Comparison of ENCODE assay signal across 30 cellular contexts in genomic region chrX:109710181-109710580, GRCh38. TPM values are rescaled to one million over a fixed set of nuclear protein-coding genes. Genes with fewer than 3 reads are reported as not detected.
DNase-seq lines count a peak whose midpoint lies in the region; ATAC-seq, FAIRE-seq and TF ChIP-seq lines count a peak whose summit lies in the region.
"Had no signal": no experiment of that assay in that cellular context is flagged by ENCODE, and none has a peak within 500 bp of the region (broad histone marks: within the 10 kb centered on the region; RNA-seq: fewer than 3 reads in every experiment).

No MANE protein-coding gene starts in this region.

- H3K36me3 Mint-ChIP-seq in activated CD8-positive, alpha-beta T cell treated with anti-CD3 and anti-CD28 coated beads for 36 hours (ENCODE audit: low read depth): peaks cover 12% of the 10 kb centered on the region
- peaks cover 10% of the 10 kb centered on the region for H3K36me3 Mint-ChIP-seq in activated CD8-positive, alpha-beta T cell treated with anti-CD3 and anti-CD28 coated beads, Interleukin-2, amount 10 ng/mL, durations not matched to agents 7 days and 5 days (ENCODE audit: low read depth)
- H3K36me3 Mint-ChIP-seq in astrocyte (ENCODE audit: low read depth, unreplicated experiment): peaks cover 2% of the 10 kb centered on the region
- H3K36me3 Mint-ChIP-seq: memory B cell had no signal

- H2AK5ac ChIP-seq in IMR-90 (ENCODE audit: low read depth, low read length): no peak overlapping the region

- H3K4me1 ChIP-seq in IMR-90 (ENCODE audit: control insufficient read depth, insufficient read depth, low read length): peaks cover 4% of the 10 kb centered on the region
- H3K4me1 ChIP-seq in astrocyte (ENCODE audit: insufficient read depth, low read length): peaks cover 21% of the 10 kb centered on the region
- H3K4me1 ChIP-seq in osteoblast (ENCODE audit: insufficient read depth, low read length): peaks cover 43% of the 10 kb centered on the region
- H3K4me1 ChIP-seq: parathyroid adenoma, right atrium auricular region, testis had no signal

- H2AFZ ChIP-seq in IMR-90 (replicated peaks; ENCODE audit: low read length, poor library complexity): no peak overlapping the region
- H2AFZ ChIP-seq in astrocyte (ENCODE audit: low read depth, low read length): no peak overlapping the region
- H2AFZ ChIP-seq in osteoblast (ENCODE audit: low read length): no peak overlapping the region
- H2AFZ ChIP-seq: parathyroid adenoma had no signal

- H3K4ac ChIP-seq in IMR-90 (ENCODE audit: low read depth, low read length): no peak overlapping the region

- H3K4me3 ChIP-seq in IMR-90 (ENCODE audit: insufficient read depth, low read depth, low read length) (no peak overlapping the region), astrocyte (ENCODE audit: insufficient read depth, low read depth, low read length) (no peak overlapping the region), osteoblast (ENCODE audit: insufficient read depth, low read length) (no peak overlapping the region)
- H3K4me3 ChIP-seq: adrenal gland, right atrium auricular region, SJSA1, testis had no signal

- in situ Hi-C loops in IMR-90 (cut with MboI; ENCODE audit: low sequenced_read_pairs): loop anchor here (5.0 to 25.0 kb wide), 2 partner anchors 177 to 702 kb away; no protein-coding TSS in a partner anchor

- FAIRE-seq in astrocyte (lab: Jason Lieb, UNC): no peak
- FAIRE-seq: urothelium cell line had no signal

- intact Hi-C loops in activated CD8-positive, alpha-beta T cell treated with anti-CD3 and anti-CD28 coated beads for 36 hours (cut with micrococcal nuclease): no loop called here
- intact Hi-C loops in IMR-90 (cut with micrococcal nuclease): loop anchor here (5.0 kb wide), 1 partner anchor 233 kb away; no protein-coding TSS in a partner anchor

- H4K8ac ChIP-seq in IMR-90 (ENCODE audit: low read depth in 2 of 2, low read length in 2 of 2): no peak overlapping the region; a peak in 1 of 4 replicates

- H2BK120ac ChIP-seq in IMR-90 (ENCODE audit: low read depth, low read length): no peak overlapping the region

- TF ChIP-seq CTCF in activated CD8-positive, alpha-beta T cell treated with anti-CD3 and anti-CD28 coated beads for 36 hours (IDR thresholded peaks at IDR 0.05): no peak
- no peak for TF ChIP-seq CTCF in IMR-90 (conservative IDR thresholded peaks at IDR 0.05; ENCODE audit: low read depth, low read length)
- no peak for TF ChIP-seq CTCF in astrocyte (IDR thresholded peaks at IDR 0.05; ENCODE audit: insufficient read depth, low read depth, low read length)
- TF ChIP-seq CTCF in osteoblast (IDR thresholded peaks at IDR 0.05; ENCODE audit: extremely low read depth, low read depth, low read length): no peak

- H3K4me2 ChIP-seq in IMR-90 (ENCODE audit: low read depth, low read length) (no peak overlapping the region), astrocyte (ENCODE audit: low read length) (no peak overlapping the region), osteoblast (ENCODE audit: insufficient read depth, low read length) (no peak overlapping the region)

- no peaks in the 10 kb centered on the region; the same call in 1 of the 2 replicates for H3K27me3 ChIP-seq in IMR-90 (ENCODE audit: control insufficient read depth, insufficient read depth, low read length)
- no peaks in the 10 kb centered on the region for H3K27me3 ChIP-seq in astrocyte (ENCODE audit: insufficient read depth, low read length)
- peaks cover 6% of the 10 kb centered on the region for H3K27me3 ChIP-seq in osteoblast (ENCODE audit: insufficient read depth, low read length)
- H3K27me3 ChIP-seq: adrenal gland, SJSA1, testis had no signal

- H2BK15ac ChIP-seq in IMR-90 (ENCODE audit: low read depth, low read length): no peak overlapping the region

- H3K23ac ChIP-seq in IMR-90 (ENCODE audit: low read depth, low read length): no peak overlapping the region

- peak overlapping the region; percentile 46 for H3K27ac Mint-ChIP-seq in activated CD8-positive, alpha-beta T cell treated with anti-CD3 and anti-CD28 coated beads for 36 hours
- no peak overlapping the region for H3K27ac Mint-ChIP-seq in activated CD8-positive, alpha-beta T cell treated with anti-CD3 and anti-CD28 coated beads, Interleukin-2, amount 10 ng/mL, durations not matched to agents 7 days and 5 days
- no peak overlapping the region for H3K27ac Mint-ChIP-seq in astrocyte (ENCODE audit: unreplicated experiment)
- H3K27ac Mint-ChIP-seq: T-helper 1 cell treated with Interleukin-12 subunit alpha and Interleukin-12 subunit beta and Interleukin-4 antibody, amounts not matched to agents 30 μg/mL and 1 μg/mL, for 36 hours had no signal

- no CpG with 5 or more reads among the region's 2 CpGs for WGBS in IMR-90 (ENCODE audit: extremely low coverage in 2 of 2, insufficient read length in 1 of 2), 2 experiments

- H3K9ac ChIP-seq in IMR-90 (ENCODE audit: low read depth, low read length) (no peak overlapping the region), astrocyte (ENCODE audit: low read length) (no peak overlapping the region)
- H3K9ac ChIP-seq: parathyroid adenoma had no signal

- ATAC-seq in activated CD8-positive, alpha-beta T cell treated with anti-CD3 and anti-CD28 coated beads for 36 hours: no peak
- ATAC-seq in activated CD8-positive, alpha-beta T cell treated with anti-CD3 and anti-CD28 coated beads, Interleukin-2, amount 10 ng/mL, durations not matched to agents 7 days and 5 days: no peak
- ATAC-seq in IMR-90 (ENCODE audit: low read depth) (no peak), HG02973 (IDR thresholded peaks at IDR 0.05; ENCODE audit: unreplicated experiment) (no peak)
- ATAC-seq: left cardiac atrium, Panc1 had no signal

- no peak for TF ChIP-seq RAD21 in IMR-90 (IDR thresholded peaks at IDR 0.05; ENCODE audit: low read length)

- dilution Hi-C loops in IMR-90 (cut with HindIII; ENCODE audit: low sequenced_read_pairs, unreplicated experiment): no loop called here

- peaks cover 0 to 6% of the 10 kb centered on the region in 2 experiments; a peak in 2 of 4 replicates for H3K79me1 ChIP-seq in IMR-90 (ENCODE audit: low read depth in 1 of 2, low read length in 2 of 2)

- H3K36me3 ChIP-seq in IMR-90 (ENCODE audit: control insufficient read depth, insufficient read depth, low read length) (0 out of 2 replicates have a peak, but pooled peaks cover 1% of the 10 kb centered on the region), astrocyte (ENCODE audit: insufficient read depth, low read length) (peaks cover 2% of the 10 kb centered on the region), osteoblast (ENCODE audit: insufficient read depth, low read length) (no peaks in the 10 kb centered on the region)
- H3K36me3 ChIP-seq: adrenal gland, right atrium auricular region had no signal

- POLR2A ChIA-PET in activated CD8-positive, alpha-beta T cell treated with anti-CD3 and anti-CD28 coated beads for 36 hours (lab: Charles Lee): interaction anchor here (0.8 kb wide), 1 partner anchor 12 kb away, joined by 3 read pairs; no protein-coding TSS in a partner anchor
- POLR2A ChIA-PET in activated CD8-positive, alpha-beta T cell treated with anti-CD3 and anti-CD28 coated beads, Interleukin-2, amount 10 ng/mL, durations not matched to agents 7 days and 5 days (lab: Charles Lee): no interaction called here
- POLR2A ChIA-PET in IMR-90 (lab: Charles Lee; ENCODE audit: unreplicated experiment): no interaction called here

- peaks cover 66% of the 10 kb centered on the region for H3K4me1 Mint-ChIP-seq in activated CD8-positive, alpha-beta T cell treated with anti-CD3 and anti-CD28 coated beads for 36 hours (ENCODE audit: low read depth)
- H3K4me1 Mint-ChIP-seq in activated CD8-positive, alpha-beta T cell treated with anti-CD3 and anti-CD28 coated beads, Interleukin-2, amount 10 ng/mL, durations not matched to agents 7 days and 5 days (ENCODE audit: low read depth): peaks cover 49% of the 10 kb centered on the region
- peaks cover 24% of the 10 kb centered on the region for H3K4me1 Mint-ChIP-seq in astrocyte (ENCODE audit: low read depth, unreplicated experiment)

- CTCF ChIA-PET in activated CD8-positive, alpha-beta T cell treated with anti-CD3 and anti-CD28 coated beads for 36 hours (lab: Charles Lee): interaction anchor here (1.0 to 6.1 kb wide), 5 partner anchors 10 to 236 kb away, joined by 3 to 140 read pairs (median 3); no protein-coding TSS in a partner anchor
- CTCF ChIA-PET in activated CD8-positive, alpha-beta T cell treated with anti-CD3 and anti-CD28 coated beads, Interleukin-2, amount 10 ng/mL, durations not matched to agents 7 days and 5 days (lab: Charles Lee): interaction anchor here (0.7 to 8.9 kb wide), 3 partner anchors 10 to 179 kb away, joined by 3 to 122 read pairs (median 3); no protein-coding TSS in a partner anchor
- CTCF ChIA-PET in IMR-90 (lab: Yijun Ruan, JAX): no interaction called here

- no peak for TF ChIP-seq POLR2A in IMR-90 (IDR thresholded peaks at IDR 0.05; ENCODE audit: low read depth, low read length)

- H3K9me3 Mint-ChIP-seq in activated CD8-positive, alpha-beta T cell treated with anti-CD3 and anti-CD28 coated beads for 36 hours: no peaks in the 10 kb centered on the region
- H3K9me3 Mint-ChIP-seq in activated CD8-positive, alpha-beta T cell treated with anti-CD3 and anti-CD28 coated beads, Interleukin-2, amount 10 ng/mL, durations not matched to agents 7 days and 5 days (ENCODE audit: insufficient read depth): no peaks in the 10 kb centered on the region
- H3K9me3 Mint-ChIP-seq in astrocyte (ENCODE audit: unreplicated experiment): no peaks in the 10 kb centered on the region
- H3K9me3 Mint-ChIP-seq: memory B cell; T-helper 1 cell treated with Interleukin-12 subunit alpha and Interleukin-12 subunit beta and Interleukin-4 antibody, amounts not matched to agents 30 μg/mL and 1 μg/mL, for 36 hours had no signal

- peak overlapping the region; percentile 44; the same call in 1 of the 2 replicates for H3K18ac ChIP-seq in IMR-90 (ENCODE audit: low read depth, low read length)

- no peaks in the 10 kb centered on the region for H3K27me3 Mint-ChIP-seq in activated CD8-positive, alpha-beta T cell treated with anti-CD3 and anti-CD28 coated beads for 36 hours
- no peaks in the 10 kb centered on the region for H3K27me3 Mint-ChIP-seq in activated CD8-positive, alpha-beta T cell treated with anti-CD3 and anti-CD28 coated beads, Interleukin-2, amount 10 ng/mL, durations not matched to agents 7 days and 5 days (ENCODE audit: low read depth)
- no peaks in the 10 kb centered on the region for H3K27me3 Mint-ChIP-seq in astrocyte (ENCODE audit: low read depth, unreplicated experiment)
- H3K27me3 Mint-ChIP-seq: memory B cell had no signal

- H3K14ac ChIP-seq in IMR-90 (replicated peaks; ENCODE audit: low read depth, low read length): 0 out of 2 replicates have a peak overlapping the region, but pooled peaks have one; percentile 11

- no peak overlapping the region for H3K4me3 Mint-ChIP-seq in activated CD8-positive, alpha-beta T cell treated with anti-CD3 and anti-CD28 coated beads for 36 hours
- no peak overlapping the region for H3K4me3 Mint-ChIP-seq in activated CD8-positive, alpha-beta T cell treated with anti-CD3 and anti-CD28 coated beads, Interleukin-2, amount 10 ng/mL, durations not matched to agents 7 days and 5 days
- H3K4me3 Mint-ChIP-seq in astrocyte (ENCODE audit: unreplicated experiment): no peak overlapping the region
- H3K4me3 Mint-ChIP-seq: memory B cell; T-helper 1 cell treated with Interleukin-12 subunit alpha and Interleukin-12 subunit beta and Interleukin-4 antibody, amounts not matched to agents 30 μg/mL and 1 μg/mL, for 36 hours had no signal

- H3K9me3 ChIP-seq in IMR-90 (ENCODE audit: control insufficient read depth, insufficient read depth, low read length) (no peaks in the 10 kb centered on the region), astrocyte (ENCODE audit: insufficient read depth, low read depth, low read length) (no peaks in the 10 kb centered on the region), osteoblast (ENCODE audit: low read depth, low read length) (no peaks in the 10 kb centered on the region)
- H3K9me3 ChIP-seq: adrenal gland, right atrium auricular region, SJSA1, testis had no signal

- no peak overlapping the region for H3K56ac ChIP-seq in IMR-90 (ENCODE audit: extremely low read depth, insufficient read depth, low read length)

- H3K27ac ChIP-seq in IMR-90 (ENCODE audit: insufficient read depth, low read length) (no peak overlapping the region), astrocyte (ENCODE audit: low read depth, low read length) (no peak overlapping the region), osteoblast (ENCODE audit: low read depth, low read length) (peak overlapping the region; percentile 15)
- H3K27ac ChIP-seq: C4-2B, right atrium auricular region, SJSA1, testis had no signal

- H2BK5ac ChIP-seq in IMR-90 (ENCODE audit: low read depth, low read length, poor library complexity, severe bottlenecking): peak overlapping the region; percentile 72

- DNase-seq in activated CD8-positive, alpha-beta T cell treated with anti-CD3 and anti-CD28 coated beads for 36 hours: no peak
- no peak for DNase-seq in activated CD8-positive, alpha-beta T cell treated with anti-CD3 and anti-CD28 coated beads, Interleukin-2, amount 10 ng/mL, durations not matched to agents 7 days and 5 days
- DNase-seq in IMR-90 (peak; percentile 17), astrocyte (ENCODE audit: low read depth) (peak; percentile 39), osteoblast (ENCODE audit: insufficient read length, low spot score, missing footprints) (no peak), UCSD-AML1 (lab: John Stamatoyannopoulos, UW; ENCODE audit: unreplicated experiment) (no peak), NCI-H526 (lab: John Stamatoyannopoulos, UW) (no peak)
- DNase-seq: activated CD4-positive, alpha-beta T cell treated with anti-CD3 and anti-CD28 coated beads for 48 hours; activated CD8-positive, alpha-beta memory T cell treated with anti-CD3 and anti-CD28 coated beads, Interleukin-2, amount 50 U/mL, for 48 hours; activated effector memory CD4-positive, alpha-beta T cell treated with anti-CD3 and anti-CD28 coated beads, Interleukin-2, amount 50 U/mL, for 16 hours; adrenal gland; effector memory CD4-positive, alpha-beta T cell; foreskin melanocyte; left cardiac atrium; NCI-H1048; NCI-H187; NCI-H774; stimulated activated CD4-positive, alpha-beta T cell treated with anti-CD3 and anti-CD28 coated beads, Interleukin-12 subunit alpha, Interleukin-12 subunit beta, amount 100 ng/mL, for 4 hours; stimulated activated CD4-positive, alpha-beta T cell treated with anti-CD3 and anti-CD28 coated beads, Interleukin-4, amount 100 ng/mL, for 24 hours; stimulated activated naive CD4-positive, alpha-beta T cell; testis had no signal

- no TSS peak for BruUV-seq in IMR-90 (replicated peaks; lab: Mats Ljungman, UMichigan)

- no peak overlapping the region for H2BK20ac ChIP-seq in IMR-90 (ENCODE audit: low read depth, low read length)

- H3K79me2 ChIP-seq in astrocyte (ENCODE audit: insufficient read depth, low read length): peaks cover 94% of the 10 kb centered on the region
- H3K79me2 ChIP-seq in osteoblast (ENCODE audit: insufficient read depth, low read length): peaks cover 85% of the 10 kb centered on the region

- H3K9me1 ChIP-seq in IMR-90 (ENCODE audit: insufficient read depth, low read length): peaks cover 2% of the 10 kb centered on the region; the same call in 1 of the 2 replicates

- no peak overlapping the region for H4K5ac ChIP-seq in IMR-90 (ENCODE audit: low read depth, low read length)

- peaks cover 15% of the 10 kb centered on the region; the same call in 1 of the 2 replicates for H4K20me1 ChIP-seq in IMR-90 (ENCODE audit: insufficient read depth, low read length)
- H4K20me1 ChIP-seq in astrocyte (ENCODE audit: insufficient read depth, low read length): peaks cover 31% of the 10 kb centered on the region
- peaks cover 16% of the 10 kb centered on the region for H4K20me1 ChIP-seq in osteoblast (ENCODE audit: insufficient read depth, low read length)

- no peak overlapping the region for H2AK9ac ChIP-seq in IMR-90 (replicated peaks; ENCODE audit: low read depth, low read length, poor library complexity)

- H4K91ac ChIP-seq in IMR-90 (ENCODE audit: insufficient read depth, low read depth, low read length): no peak overlapping the region

RNA-seq across cellular contexts. Expression of gene ACSL4, which starts 22.9 kb away (rescaled TPM):
- 10 to 100 TPM; 63.1 to 64.0 TPM for total RNA-seq in activated CD8-positive, alpha-beta T cell treated with anti-CD3 and anti-CD28 coated beads for 36 hours
- total RNA-seq in activated CD8-positive, alpha-beta T cell treated with anti-CD3 and anti-CD28 coated beads, Interleukin-2, amount 10 ng/mL, durations not matched to agents 7 days and 5 days: 10 to 100 TPM; 44.8 to 50.7 TPM
- total RNA-seq in IMR-90 (2012; rRNA removed): 59.7 and 97.5 TPM in 2 replicates
- polyA plus RNA-seq in IMR-90 (2012; rRNA removed): 23.4 and 29.6 TPM in 2 replicates
- 5.8 and 9.0 TPM in 2 replicates for polyA plus RNA-seq in IMR-90 (2012; cell fraction: cytosol; rRNA removed)
- 4.1 and 21.0 TPM in 2 replicates for polyA plus RNA-seq in IMR-90 (2012; cell fraction: nucleus; rRNA removed; ENCODE audit: low replicate concordance)
- total RNA-seq in astrocyte: 84.5 and 99.4 TPM in 2 replicates
- total RNA-seq in osteoblast: 96.9 and 117 TPM in 2 replicates

Comparison
In these comparisons a context has a peak if more than half of its experiments do, and no peak if none do; other contexts are left out.
1. DNase-seq: peak in IMR-90 (single experiment) and astrocyte (single experiment); none in activated CD8-positive, alpha-beta T cell treated with anti-CD3 and anti-CD28 coated beads for 36 hours (single experiment), activated CD8-positive, alpha-beta T cell treated with anti-CD3 and anti-CD28 coated beads, Interleukin-2, amount 10 ng/mL, durations not matched to agents 7 days and 5 days (single experiment), osteoblast (single experiment), UCSD-AML1 (single experiment) and NCI-H526 (0 of 2).